In the genomic region with DNA sequence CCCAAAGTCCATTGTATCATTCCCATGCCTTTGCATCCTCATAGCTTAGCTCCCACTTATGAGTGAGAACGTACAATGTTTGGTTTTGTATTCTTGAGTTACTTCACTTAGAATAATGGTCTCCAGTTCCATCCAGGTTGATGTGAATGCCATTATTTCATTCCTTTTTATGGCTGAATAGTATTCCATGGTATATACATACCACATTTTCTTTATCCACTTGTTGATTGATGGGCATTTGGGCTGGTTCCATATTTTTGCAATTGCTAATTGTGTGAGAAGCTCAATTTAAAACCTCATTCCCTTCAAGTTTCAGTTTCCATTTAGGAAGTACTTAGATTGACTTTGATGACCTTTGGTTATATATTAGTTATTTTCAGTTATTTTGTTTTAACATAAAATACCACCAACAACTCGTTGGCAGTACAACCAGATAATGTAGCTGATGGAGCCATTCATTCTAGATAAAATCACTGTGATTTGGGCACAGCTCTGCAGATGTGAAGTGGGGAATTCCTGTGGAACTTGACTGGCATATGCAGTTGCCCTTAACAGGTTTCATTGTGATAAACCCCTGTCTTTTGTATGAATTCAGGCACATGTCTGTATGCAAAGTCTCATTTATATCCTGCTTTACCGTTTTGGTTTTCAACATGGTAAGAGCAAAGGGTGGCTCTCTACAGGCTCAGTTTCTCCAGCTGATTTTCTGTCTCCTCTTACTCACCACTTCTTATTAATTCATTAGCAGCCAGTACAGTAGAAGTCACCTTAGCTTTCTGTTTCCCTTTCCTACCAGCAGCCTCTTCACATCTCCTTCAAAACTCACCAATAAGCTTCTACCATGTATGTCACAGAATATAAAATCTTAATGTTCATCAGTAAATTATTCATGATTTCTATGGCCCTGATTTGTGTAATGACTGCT, we compare ENCODE assay signal across 28 cellular contexts.
A peak's percentile ranks its signal among the peaks of the same experiment; 100 is the strongest.
DNase-seq lines count a peak whose midpoint lies in the region; ATAC-seq and TF ChIP-seq lines count a peak whose summit lies in the region.
"Had no signal": no experiment of that assay in that cellular context is flagged by ENCODE, and none has a peak within 500 bp of the region (broad histone marks: within the 10 kb centered on the region; RNA-seq: fewer than 3 reads in every experiment).

No MANE protein-coding gene starts in this region.

- H3K9me3 Mint-ChIP-seq in T-cell, result no peaks in the 10 kb centered on the region
- H3K9me3 Mint-ChIP-seq: CD8-positive, alpha-beta memory T cell had no signal

- H3K4me1 ChIP-seq in SK-N-SH (ENCODE audit: control insufficient read depth in 1 of 2, insufficient read depth in 2 of 2, low read depth in 1 of 2, low read length in 1 of 2) (peaks cover 7 to 10% of the 10 kb centered on the region in 2 experiments; a peak in 3 of 4 replicates), HEK293 (ENCODE audit: control insufficient read depth, insufficient read depth, low read length) (no peaks in the 10 kb centered on the region; the same call in none of the 2 replicates), psoas muscle (peaks cover 52% of the 10 kb centered on the region)

- no peak overlapping the region for H3K4me2 ChIP-seq in SK-N-SH

- H4K20me1 ChIP-seq in SK-N-SH (ENCODE audit: insufficient read depth), result no peaks in the 10 kb centered on the region

- H3K27me3 ChIP-seq in SK-N-SH (ENCODE audit: insufficient read depth), result no peaks in the 10 kb centered on the region
- H3K27me3 ChIP-seq in psoas muscle (ENCODE audit: insufficient read depth in 3 of 3, low read length in 2 of 3), result no peaks in the 10 kb centered on the region

- H3K4me3 ChIP-seq in SK-N-SH (ENCODE audit: low read depth in 2 of 2, low read length in 1 of 2) (no peak overlapping the region), HEK293 (ENCODE audit: low read depth, low read length) (no peak overlapping the region), SK-N-MC (no peak overlapping the region), psoas muscle (no peak overlapping the region)
- H3K4me3 ChIP-seq: GM23248 had no signal

- H3K27ac ChIP-seq in SK-N-SH (ENCODE audit: low read depth in 2 of 2, low read length in 1 of 2), result no peak overlapping the region
- H3K27ac ChIP-seq in HEK293 (ENCODE audit: extremely low read depth, low read depth, low read length), result no peak overlapping the region
- peak overlapping the region; percentile 90 for H3K27ac ChIP-seq in SK-N-MC
- peak overlapping the region; percentile 93 for H3K27ac ChIP-seq in psoas muscle
- H3K27ac ChIP-seq: 22Rv1, C4-2B, GM23248 had no signal

- intact Hi-C loops in psoas muscle (cut with DNase I), result loop anchor here (2.0 to 5.0 kb wide), 2 partner anchors 169 to 170 kb away; a partner anchor contains a TSS

- no peak overlapping the region for H2AFZ ChIP-seq in SK-N-SH (ENCODE audit: low read depth)
- H2AFZ ChIP-seq: GM23248 had no signal

- no peaks in the 10 kb centered on the region for H3K9me2 ChIP-seq in SK-N-SH

- no peaks in the 10 kb centered on the region for H3K79me2 ChIP-seq in SK-N-SH (ENCODE audit: insufficient read depth)

- TF ChIP-seq CTCF in SK-N-SH (IDR thresholded peaks at IDR 0.05) (no peak), HEK293 (tag by site-specific recombination; IDR thresholded peaks at IDR 0.05) (no peak), psoas muscle (IDR thresholded peaks at IDR 0.05) (no peak)

- no peak overlapping the region for H3K4me3 Mint-ChIP-seq in T-cell
- H3K4me3 Mint-ChIP-seq: B cell; CD8-positive, alpha-beta memory T cell had no signal

- H3K4me1 Mint-ChIP-seq in T-cell, result no peaks in the 10 kb centered on the region
- H3K4me1 Mint-ChIP-seq: B cell had no signal

- TF ChIP-seq EP300 in SK-N-SH (IDR thresholded peaks at IDR 0.05; ENCODE audit: borderline replicate concordance in 1 of 2, low read depth in 1 of 2, low read length in 1 of 2), result no peak

- H3K36me3 Mint-ChIP-seq in T-cell, result no peaks in the 10 kb centered on the region
- H3K36me3 Mint-ChIP-seq: CD8-positive, alpha-beta memory T cell had no signal

- no peak overlapping the region for H3K9ac ChIP-seq in SK-N-SH
- no peak overlapping the region for H3K9ac ChIP-seq in SK-N-MC (ENCODE audit: insufficient read length)
- H3K9ac ChIP-seq: GM23248 had no signal

- TF ChIP-seq RAD21 in SK-N-SH (IDR thresholded peaks at IDR 0.05; ENCODE audit: low read length), result no peak

- POLR2A ChIA-PET in SK-N-SH (lab: Yijun Ruan, JAX) (no interaction called here), HEK293 (lab: Yijun Ruan, JAX) (no interaction called here), T-cell (lab: Charles Lee) (no interaction called here)

- DNase-seq in SK-N-SH (no peak), SK-N-MC (ENCODE audit: low read depth, low spot score) (no peak), psoas muscle (no peak), iPS-NIHi11 (ENCODE audit: low spot score) (no peak), T-cell (no peak), T-helper 2 cell (no peak)
- DNase-seq: CD8-positive, alpha-beta memory T cell; DMS 273 treated with DMSO at 0.1 percent for 48 hours; DND-41; GM23248; H7; Karpas-422; MV-4-11; NCI-H1105; NCI-H146; NCI-H1930; NCI-H2107; NCI-H446; NCI-H524 treated with DMSO at 0.1 percent for 48 hours; NCI-H774; NK-92 treated with Interleukin-12 subunit alpha and Interleukin-12 subunit beta, amount 100 ng/mL, for 24 hours; RPMI8226; SHP77 had no signal

- H3K36me3 ChIP-seq in SK-N-SH (replicated peaks in 1 of 2; ENCODE audit: control insufficient read depth in 1 of 2, insufficient read depth in 2 of 2, low read length in 1 of 2), result no peaks in the 10 kb centered on the region
- no peaks in the 10 kb centered on the region for H3K36me3 ChIP-seq in HEK293 (ENCODE audit: control insufficient read depth in 2 of 2, insufficient read depth in 1 of 2, low read length in 2 of 2)
- no peaks in the 10 kb centered on the region for H3K36me3 ChIP-seq in SK-N-MC (ENCODE audit: insufficient read depth, low read length)
- H3K36me3 ChIP-seq in psoas muscle (ENCODE audit: insufficient read depth in 1 of 2, low read depth in 1 of 2), result no peaks in the 10 kb centered on the region

- 70% methylated on average over 3 of the region's 3 CpGs for WGBS in SK-N-SH (ENCODE audit: low lambda C conversion rate)
- 74 to 80% (median 76%) methylated on average over 3 of the region's 3 CpGs for WGBS in psoas muscle, 3 donors

- ATAC-seq in SK-N-SH treated with all-trans-retinoic acid at 6 μM for 48 hours, result no peak
- ATAC-seq in psoas muscle, result no peak
- no peak for ATAC-seq in T-cell (replicated peaks in 1 of 4)

- H3K27ac Mint-ChIP-seq in T-cell, result no peak overlapping the region
- H3K27ac Mint-ChIP-seq: B cell had no signal

- H3K9me3 ChIP-seq in SK-N-SH (no peaks in the 10 kb centered on the region), HEK293 (ENCODE audit: control insufficient read depth, insufficient read depth, low read depth, low read length) (no peaks in the 10 kb centered on the region), SK-N-MC (ENCODE audit: low read depth, low read length) (no peaks in the 10 kb centered on the region), psoas muscle (no peaks in the 10 kb centered on the region)

- H3K27me3 Mint-ChIP-seq in T-cell, result peaks cover 7 to 10% of the 10 kb centered on the region in 2 donors

- H3F3A ChIP-seq in SK-N-SH (replicated peaks; ENCODE audit: insufficient read depth), result no peaks in the 10 kb centered on the region

- CTCF ChIA-PET in SK-N-SH (lab: Yijun Ruan, JAX) (interaction anchor here (0.7 to 1.0 kb wide), 2 partner anchors 10 to 134 kb away, joined by 3 read pairs; no protein-coding TSS in a partner anchor), HEK293 (lab: Yijun Ruan, JAX) (interaction anchor here (0.6 to 1.3 kb wide), 4 partner anchors 106 to 484 kb away, joined by 3 to 4 read pairs (median 3); no protein-coding TSS in a partner anchor), T-cell (lab: Charles Lee) (no interaction called here)

TF ChIP-seq in SK-N-SH treated with all-trans-retinoic acid at 6 μM for 48 hours, 23 proteins besides CTCF, POLR2A, EP300 and RAD21:
- no peak for TF ChIP-seq GLIS3 (CRISPR knock-in tag; IDR thresholded peaks at IDR 0.05)
- TF ChIP-seq PPARA (CRISPR knock-in tag; IDR thresholded peaks at IDR 0.05; ENCODE audit: borderline replicate concordance), result no peak
- TF ChIP-seq ZNF8 (CRISPR knock-in tag; IDR thresholded peaks at IDR 0.05), result peak; percentile 79

TF ChIP-seq in SK-N-SH, 30 proteins besides CTCF, POLR2A, EP300 and RAD21:
- TF ChIP-seq TAF1 (IDR thresholded peaks at IDR 0.05; ENCODE audit: borderline replicate concordance, low read depth, low read length), result no peak
TF ChIP-seq in SK-N-SH: peak in this region for 0.

TF ChIP-seq in HEK293, 187 proteins besides CTCF, POLR2A, EP300 and RAD21:
- peak; percentile 63 for TF ChIP-seq SCRT2 (tag by site-specific recombination; IDR thresholded peaks at IDR 0.05)
- 0 out of 2 replicates have a peak, but pooled peaks have one; percentile 17 for TF ChIP-seq ZNF146 (tag by site-specific recombination; IDR thresholded peaks at IDR 0.05)
- TF ChIP-seq, protein P1, sequence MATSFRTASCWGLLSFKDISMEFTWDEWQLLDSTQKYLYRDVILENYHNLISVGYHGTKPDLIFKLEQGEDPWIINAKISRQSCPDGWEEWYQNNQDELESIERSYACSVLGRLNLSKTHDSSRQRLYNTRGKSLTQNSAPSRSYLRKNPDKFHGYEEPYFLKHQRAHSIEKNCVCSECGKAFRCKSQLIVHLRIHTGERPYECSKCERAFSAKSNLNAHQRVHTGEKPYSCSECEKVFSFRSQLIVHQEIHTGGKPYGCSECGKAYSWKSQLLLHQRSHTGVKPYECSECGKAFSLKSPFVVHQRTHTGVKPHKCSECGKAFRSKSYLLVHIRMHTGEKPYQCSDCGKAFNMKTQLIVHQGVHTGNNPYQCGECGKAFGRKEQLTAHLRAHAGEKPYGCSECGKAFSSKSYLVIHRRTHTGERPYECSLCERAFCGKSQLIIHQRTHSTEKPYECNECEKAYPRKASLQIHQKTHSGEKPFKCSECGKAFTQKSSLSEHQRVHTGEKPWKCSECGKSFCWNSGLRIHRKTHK (tag by site-specific recombination; IDR thresholded peaks at IDR 0.05), result no peak

Comparison
In these comparisons a context has a peak if more than half of its experiments do, and no peak if none do; other contexts are left out.
1. H3K27ac ChIP-seq: peak in SK-N-MC (single experiment) and psoas muscle (single experiment); none in SK-N-SH (0 of 2) and HEK293 (single experiment).
2. CTCF ChIA-PET loops: an anchor here in SK-N-SH (0.7 to 1.0 kb wide) and HEK293 (0.6 to 1.3 kb wide); none called in T-cell.